ENCODE assay signal across 1 cellular context in genomic region chr12:132827763-132828703, GRCh38.
TF ChIP-seq lines count a peak whose summit lies in the region.

No MANE protein-coding gene starts in this region.

TF ChIP-seq in K562, 482 proteins besides CTCF, POLR2A, EP300 and RAD21 (continued from another document and continues in another):
- TF ChIP-seq ZNF592 (IDR thresholded peaks at IDR 0.05) (no peak), ZKSCAN1 (IDR thresholded peaks at IDR 0.05; ENCODE audit: low read depth, low read length) (no peak), YBX1 (IDR thresholded peaks at IDR 0.05) (no peak), FOXA3 (CRISPR knock-in tag; conservative IDR thresholded peaks at IDR 0.05 in 1 of 2, IDR thresholded peaks at IDR 0.05 in 1 of 2) (no peak), ZKSCAN8 (CRISPR knock-in tag; IDR thresholded peaks at IDR 0.05) (no peak), ZNF12 (CRISPR knock-in tag; IDR thresholded peaks at IDR 0.05) (no peak), NELFE (IDR thresholded peaks at IDR 0.05; ENCODE audit: insufficient read depth, insufficient read length) (no peak), SNRNP70 (optimal IDR thresholded peaks at IDR 0.05; ENCODE audit: low read depth, low read length) (no peak), MLLT1 (IDR thresholded peaks at IDR 0.05) (peak in 1 of 2 experiments; percentile 77; a peak in 2 of 4 replicates), RERE (CRISPR knock-in tag; IDR thresholded peaks at IDR 0.05; ENCODE audit: borderline replicate concordance) (no peak), RBFOX2 (IDR thresholded peaks at IDR 0.05; ENCODE audit: low read depth, low read length) (peak; percentile 84), ZNF311 (CRISPR knock-in tag; IDR thresholded peaks at IDR 0.05) (no peak), ZNF586 (CRISPR knock-in tag; conservative IDR thresholded peaks at IDR 0.05) (no peak), NCOA6 (IDR thresholded peaks at IDR 0.05) (no peak), ZNF668 (CRISPR knock-in tag; IDR thresholded peaks at IDR 0.05) (no peak), MTA2 (IDR thresholded peaks at IDR 0.05; ENCODE audit: low read depth) (no peak), GTF2A2 (tag; IDR thresholded peaks at IDR 0.05) (no peak), ARID2 (IDR thresholded peaks at IDR 0.05) (no peak), RFX1 (IDR thresholded peaks at IDR 0.05) (no peak), E2F6 (IDR thresholded peaks at IDR 0.05; ENCODE audit: borderline replicate concordance in 1 of 2, extremely low read depth in 1 of 2, insufficient read depth in 1 of 2, insufficient read length in 1 of 2, low read depth in 1 of 2, low read length in 1 of 2, poor library complexity in 1 of 2, severe bottlenecking in 1 of 2) (no peak), NR1H2 (CRISPR knock-in tag; IDR thresholded peaks at IDR 0.05) (no peak), PTBP1 (IDR thresholded peaks at IDR 0.05; ENCODE audit: low read depth, low read length) (no peak), ZNF324 (CRISPR knock-in tag; IDR thresholded peaks at IDR 0.05) (no peak), IRF9 (tag; IDR thresholded peaks at IDR 0.05) (no peak), ZNF318 (IDR thresholded peaks at IDR 0.05; ENCODE audit: borderline replicate concordance in 1 of 2, low read depth in 1 of 2) (no peak), RBBP5 (IDR thresholded peaks at IDR 0.05; ENCODE audit: borderline replicate concordance, insufficient read depth, low read length, poor library complexity, severe bottlenecking) (no peak), PKNOX1 (IDR thresholded peaks at IDR 0.05) (no peak), HNRNPK (IDR thresholded peaks at IDR 0.05; ENCODE audit: low read depth, low read length, poor library complexity, severe bottlenecking) (no peak), ZNF384 (IDR thresholded peaks at IDR 0.05; ENCODE audit: low read depth, low read length) (peak; percentile 93), ZBTB8A (IDR thresholded peaks at IDR 0.05; ENCODE audit: partially characterized antibody) (no peak), PHF20 (IDR thresholded peaks at IDR 0.05; ENCODE audit: partially characterized antibody) (no peak), E2F1 (CRISPR knock-in tag; IDR thresholded peaks at IDR 0.05) (no peak)
